Comparison of ENCODE assay signal across 26 cellular contexts in the genomic region with DNA sequence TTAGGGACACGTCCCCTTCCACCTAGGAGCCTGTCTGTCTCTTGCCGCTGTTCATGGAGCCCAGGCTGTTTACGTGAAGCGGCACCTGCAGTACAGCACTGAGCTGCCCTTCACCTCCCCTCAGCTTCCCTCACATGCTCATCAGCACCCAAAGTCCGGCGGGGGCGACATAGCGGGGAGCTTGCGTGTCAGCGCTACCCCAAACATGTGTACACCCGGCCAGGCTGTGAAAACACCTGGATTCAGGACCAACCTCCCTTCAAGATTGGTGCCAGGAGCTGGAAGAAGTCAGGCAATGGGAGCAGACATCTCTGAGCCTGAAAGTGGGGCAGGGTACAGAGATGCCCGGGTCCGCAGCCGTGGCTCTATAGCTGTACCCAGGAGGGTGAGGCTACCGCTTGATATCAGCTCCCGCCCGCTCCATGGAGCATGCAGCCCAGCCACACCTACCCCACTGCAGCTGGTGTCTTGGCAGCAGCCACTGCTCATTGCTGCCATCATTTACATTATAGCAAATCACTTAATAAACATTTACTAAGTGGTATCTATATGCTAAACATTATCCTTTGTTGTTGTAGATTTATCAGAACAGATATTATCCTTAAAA.
"Had no signal": no experiment of that assay in that cellular context is flagged by ENCODE, and none has a peak within 500 bp of the region (broad histone marks: within the 10 kb centered on the region; RNA-seq: fewer than 3 reads in every experiment).

No MANE protein-coding gene starts in this region.

- H3K4me3 Mint-ChIP-seq: effector memory CD8-positive, alpha-beta T cell; immature natural killer cell; mesothelial cell of epicardium; naive B cell; natural killer cell treated with Interleukin-12 subunit alpha and Interleukin-12 subunit beta and Interleukin-15 and Interleukin-18, amount 100 ng/mL, for 72 hours; neural crest cell; stimulated activated naive B cell treated with anti-CD40 and anti-IgM and Interleukin-4, amounts not matched to agents 10 μg/mL and 1 μg/mL and 100 μg/mL, for 72 hours; stimulated activated naive CD8-positive, alpha-beta T cell treated with anti-CD3 and anti-CD28 coated beads, Interleukin-15, Interleukin-2, amounts not matched to agents 100 ng/mL and 50 ng/mL, for 24 hours had no signal

- H3K36me3 Mint-ChIP-seq: immature natural killer cell; mesothelial cell of epicardium; naive B cell; natural killer cell treated with Interleukin-12 subunit alpha and Interleukin-12 subunit beta and Interleukin-15 and Interleukin-18, amount 100 ng/mL, for 72 hours; stimulated activated naive B cell treated with anti-CD40 and anti-IgM and Interleukin-4, amounts not matched to agents 10 μg/mL and 1 μg/mL and 100 μg/mL, for 72 hours had no signal

- H3K27ac ChIP-seq: esophagus squamous epithelium, parathyroid adenoma, prostate gland, right atrium auricular region, skin epidermis, thoracic aorta, transverse colon had no signal

- H3K27ac Mint-ChIP-seq: effector memory CD8-positive, alpha-beta T cell; immature natural killer cell; mesothelial cell of epicardium; naive B cell; natural killer cell treated with Interleukin-12 subunit alpha and Interleukin-12 subunit beta and Interleukin-15 and Interleukin-18, amount 100 ng/mL, for 72 hours; stimulated activated naive B cell treated with anti-CD40 and anti-IgM and Interleukin-4, amounts not matched to agents 10 μg/mL and 1 μg/mL and 100 μg/mL, for 72 hours; stimulated activated naive CD8-positive, alpha-beta T cell treated with anti-CD3 and anti-CD28 coated beads, Interleukin-15, Interleukin-2, amounts not matched to agents 100 ng/mL and 50 ng/mL, for 24 hours had no signal

- H3K9me3 Mint-ChIP-seq: mesothelial cell of epicardium; neural crest cell; stimulated activated naive CD8-positive, alpha-beta T cell treated with anti-CD3 and anti-CD28 coated beads, Interleukin-15, Interleukin-2, amounts not matched to agents 100 ng/mL and 50 ng/mL, for 24 hours had no signal

- DNase-seq: cortex of kidney; effector memory CD8-positive, alpha-beta T cell; erythroblast; esophagus squamous epithelium; foreskin melanocyte; glutamatergic neuron; hypothalamus; immature natural killer cell; islet precursor cell; mesenchymal stem cell; mucosa of descending colon; naive B cell; stimulated activated CD4-positive, alpha-beta T cell treated with anti-CD3 and anti-CD28 coated beads, Interleukin-15, amount 100 ng/mL, for 24 hours; stimulated activated CD4-positive, alpha-beta T cell treated with anti-CD3 and anti-CD28 coated beads, Interleukin-2, amount 100 ng/mL, for 48 hours; stimulated activated naive B cell treated with anti-CD40 and anti-IgM and Interleukin-4, amounts not matched to agents 10 μg/mL and 1 μg/mL and 100 μg/mL, for 72 hours; transverse colon had no signal

- H3K9me3 ChIP-seq: prostate gland, right atrium auricular region, thoracic aorta, transverse colon had no signal

- H3K27me3 ChIP-seq: esophagus squamous epithelium, right atrium auricular region, transverse colon had no signal

- H3K36me3 ChIP-seq: esophagus squamous epithelium, prostate gland, right atrium auricular region, thoracic aorta, transverse colon had no signal

- H3K4me1 ChIP-seq: esophagus squamous epithelium, parathyroid adenoma, prostate gland, right atrium auricular region, transverse colon had no signal

- H3K27me3 Mint-ChIP-seq: effector memory CD8-positive, alpha-beta T cell; naive B cell; natural killer cell treated with Interleukin-12 subunit alpha and Interleukin-12 subunit beta and Interleukin-15 and Interleukin-18, amount 100 ng/mL, for 72 hours; stimulated activated naive B cell treated with anti-CD40 and anti-IgM and Interleukin-4, amounts not matched to agents 10 μg/mL and 1 μg/mL and 100 μg/mL, for 72 hours; stimulated activated naive CD8-positive, alpha-beta T cell treated with anti-CD3 and anti-CD28 coated beads, Interleukin-15, Interleukin-2, amounts not matched to agents 100 ng/mL and 50 ng/mL, for 24 hours had no signal

- H3K4me1 Mint-ChIP-seq: immature natural killer cell; mesothelial cell of epicardium; naive B cell; neural crest cell; stimulated activated naive B cell treated with anti-CD40 and anti-IgM and Interleukin-4, amounts not matched to agents 10 μg/mL and 1 μg/mL and 100 μg/mL, for 72 hours had no signal

- FAIRE-seq: endometrium had no signal

- H3K4me3 ChIP-seq: esophagus squamous epithelium, mucosa of descending colon, prostate gland, right atrium auricular region, skin epidermis, thoracic aorta, transverse colon had no signal
